Comparison of ENCODE assay signal across 21 cellular contexts in genomic region chr4:165418116-165418515, GRCh38. TPM values are rescaled to one million over a fixed set of nuclear protein-coding genes. Genes with fewer than 3 reads are reported as not detected.
"Had no signal": no experiment of that assay in that cellular context is flagged by ENCODE, and none has a peak within 500 bp of the region (broad histone marks: within the 10 kb centered on the region; RNA-seq: fewer than 3 reads in every experiment).

No MANE protein-coding gene starts in this region.

- H3K27me3 ChIP-seq: breast epithelium, tibial nerve, uterus had no signal

- ATAC-seq: activated CD8-positive, alpha-beta T cell treated with anti-CD3 and anti-CD28 coated beads for 36 hours; activated T-helper 17 cell treated with anti-CD3 and anti-CD28 coated beads, Interleukin-2, amount 50 U/mL, for 72 hours; left ventricle myocardium superior; psoas muscle; right cardiac atrium; stimulated activated naive CD8-positive, alpha-beta T cell treated with anti-CD3 and anti-CD28 coated beads, Interleukin-15, Interleukin-2, amounts not matched to agents 100 U/mL and 50 U/mL, for 24 hours had no signal

- H3K4me1 ChIP-seq: breast epithelium, psoas muscle, tibial nerve, uterus had no signal

- H3K9me3 ChIP-seq: breast epithelium, psoas muscle, tibial nerve, uterus had no signal

- H3K36me3 ChIP-seq: breast epithelium, tibial nerve, uterus had no signal

- H3K4me3 Mint-ChIP-seq: activated CD4-positive, alpha-beta T cell treated with anti-CD3 and anti-CD28 coated beads, Interleukin-2, amount 10 ng/mL, durations not matched to agents 24 days and 14 days; activated CD8-positive, alpha-beta T cell treated with anti-CD3 and anti-CD28 coated beads for 36 hours; activated naive CD4-positive, alpha-beta T cell treated with anti-CD3 and anti-CD28 coated beads for 36 hours; activated T-helper 17 cell treated with anti-CD3 and anti-CD28 coated beads, Interleukin-2, amount 50 U/mL, for 72 hours; neural crest cell had no signal

- H3K4me1 Mint-ChIP-seq: activated CD4-positive, alpha-beta T cell treated with anti-CD3 and anti-CD28 coated beads, Interleukin-2, amount 10 ng/mL, durations not matched to agents 24 days and 14 days; activated T-helper 17 cell treated with anti-CD3 and anti-CD28 coated beads, Interleukin-2, amount 50 U/mL, for 72 hours; neural crest cell had no signal

- DNase-seq: activated CD4-positive, alpha-beta T cell treated with anti-CD3 and anti-CD28 coated beads, Interleukin-2, amount 10 ng/mL, durations not matched to agents 24 days and 14 days; activated CD8-positive, alpha-beta T cell treated with anti-CD3 and anti-CD28 coated beads for 36 hours; activated naive CD4-positive, alpha-beta T cell treated with anti-CD3 and anti-CD28 coated beads for 36 hours; activated T-cell treated with anti-CD3 and anti-CD28 coated beads, Interleukin-2, amount 50 U/mL, for 1 hour; aorta; erythroblast; foreskin melanocyte; head of caudate nucleus; kidney; left ventricle myocardium superior; psoas muscle; right cardiac atrium; stimulated activated CD4-positive, alpha-beta T cell treated with anti-CD3 and anti-CD28 coated beads, Interleukin-2, amount 100 ng/mL, for 24 hours; stimulated activated naive CD8-positive, alpha-beta T cell treated with anti-CD3 and anti-CD28 coated beads, Interleukin-15, Interleukin-2, amounts not matched to agents 100 U/mL and 50 U/mL, for 24 hours; T-helper 1 cell; uterus had no signal

- H3K9me3 Mint-ChIP-seq: activated CD4-positive, alpha-beta T cell treated with anti-CD3 and anti-CD28 coated beads, Interleukin-2, amount 10 ng/mL, durations not matched to agents 24 days and 14 days; activated CD8-positive, alpha-beta T cell treated with anti-CD3 and anti-CD28 coated beads for 36 hours; activated naive CD4-positive, alpha-beta T cell treated with anti-CD3 and anti-CD28 coated beads for 36 hours; activated T-helper 17 cell treated with anti-CD3 and anti-CD28 coated beads, Interleukin-2, amount 50 U/mL, for 72 hours; neural crest cell had no signal

- H3K27ac Mint-ChIP-seq: activated CD4-positive, alpha-beta T cell treated with anti-CD3 and anti-CD28 coated beads, Interleukin-2, amount 10 ng/mL, durations not matched to agents 24 days and 14 days; activated CD8-positive, alpha-beta T cell treated with anti-CD3 and anti-CD28 coated beads for 36 hours; activated naive CD4-positive, alpha-beta T cell treated with anti-CD3 and anti-CD28 coated beads for 36 hours; activated T-helper 17 cell treated with anti-CD3 and anti-CD28 coated beads, Interleukin-2, amount 50 U/mL, for 72 hours had no signal

- H3K4me3 ChIP-seq: breast epithelium, coronary artery, psoas muscle, tibial nerve, uterus had no signal

- H3K27ac ChIP-seq: breast epithelium, coronary artery, psoas muscle, tibial nerve, uterus had no signal

RNA-seq across cellular contexts. Expression of gene CPE, which starts 39.3 kb away (rescaled TPM):
- total RNA-seq: activated CD4-positive, alpha-beta T cell treated with anti-CD3 and anti-CD28 coated beads, Interleukin-2, amount 10 ng/mL, durations not matched to agents 24 days and 14 days; activated CD8-positive, alpha-beta T cell treated with anti-CD3 and anti-CD28 coated beads for 36 hours; activated T-helper 17 cell treated with anti-CD3 and anti-CD28 coated beads, Interleukin-2, amount 50 U/mL, for 72 hours had no signal
